Comparison of ENCODE assay signal across 2 cellular contexts in the genomic region with DNA sequence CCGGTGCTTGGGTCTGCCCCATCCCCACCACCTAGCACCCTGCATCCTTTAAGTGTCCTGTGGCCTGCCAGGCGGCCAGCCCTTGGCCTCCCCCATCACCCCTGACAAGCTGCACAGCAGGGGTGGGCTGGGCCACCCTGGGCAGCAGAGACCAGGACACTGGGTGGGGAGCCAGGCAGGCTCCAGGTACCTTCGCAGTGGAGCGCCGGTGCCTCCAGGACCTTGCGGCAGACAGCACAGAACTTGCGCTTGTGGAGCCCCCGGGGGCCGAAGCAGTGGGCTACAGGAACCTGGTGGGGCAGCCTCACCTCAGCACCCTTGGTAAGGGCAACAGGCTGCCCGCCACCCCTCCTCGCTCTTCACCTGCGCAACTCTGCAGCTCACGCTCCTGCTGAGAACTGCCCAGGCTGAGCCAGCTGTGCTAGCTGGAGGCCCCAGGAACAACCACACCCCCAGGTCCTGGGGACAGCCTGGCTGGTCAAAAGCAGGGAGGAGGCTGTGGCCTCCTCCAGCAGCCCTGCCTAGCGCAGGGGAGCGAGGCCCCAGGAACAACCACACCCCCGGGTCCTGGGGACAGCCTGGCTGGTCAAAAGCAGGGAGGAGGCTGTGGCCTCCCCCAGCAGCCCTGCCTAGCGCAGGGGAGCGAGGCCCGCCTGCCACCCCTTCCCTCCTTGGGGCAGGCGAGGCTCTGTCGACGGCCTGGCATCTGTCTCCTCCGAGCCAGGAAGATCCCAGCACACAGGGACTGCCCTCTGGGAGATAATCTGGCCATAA.
A peak's percentile ranks its signal among the peaks of the same experiment; 100 is the strongest.
TF ChIP-seq lines count a peak whose summit lies in the region.

No MANE protein-coding gene starts in this region.

TF ChIP-seq in HEK293, 187 proteins besides CTCF, POLR2A, EP300 and RAD21:
- TF ChIP-seq ZNF658 (tag by site-specific recombination; IDR thresholded peaks at IDR 0.05) (no peak), ZNF426 (tag by site-specific recombination; IDR thresholded peaks at IDR 0.05) (no peak), ZNF423 (tag by site-specific recombination; IDR thresholded peaks at IDR 0.05) (no peak), ZNF174 (tag by site-specific recombination; IDR thresholded peaks at IDR 0.05) (no peak), KLF7 (tag by site-specific recombination; IDR thresholded peaks at IDR 0.05; ENCODE audit: borderline replicate concordance) (no peak), ZSCAN30 (tag by site-specific recombination; IDR thresholded peaks at IDR 0.05) (no peak), ZIC2 (tag by site-specific recombination; IDR thresholded peaks at IDR 0.05) (0 out of 2 replicates have a peak, but pooled peaks have one; percentile 6), GLIS2 (tag by site-specific recombination; IDR thresholded peaks at IDR 0.05) (peak; percentile 51; the same call in 1 of the 2 replicates), ZNF214 (tag by site-specific recombination; IDR thresholded peaks at IDR 0.05; ENCODE audit: borderline replicate concordance) (no peak)
- TF ChIP-seq, protein P1, sequence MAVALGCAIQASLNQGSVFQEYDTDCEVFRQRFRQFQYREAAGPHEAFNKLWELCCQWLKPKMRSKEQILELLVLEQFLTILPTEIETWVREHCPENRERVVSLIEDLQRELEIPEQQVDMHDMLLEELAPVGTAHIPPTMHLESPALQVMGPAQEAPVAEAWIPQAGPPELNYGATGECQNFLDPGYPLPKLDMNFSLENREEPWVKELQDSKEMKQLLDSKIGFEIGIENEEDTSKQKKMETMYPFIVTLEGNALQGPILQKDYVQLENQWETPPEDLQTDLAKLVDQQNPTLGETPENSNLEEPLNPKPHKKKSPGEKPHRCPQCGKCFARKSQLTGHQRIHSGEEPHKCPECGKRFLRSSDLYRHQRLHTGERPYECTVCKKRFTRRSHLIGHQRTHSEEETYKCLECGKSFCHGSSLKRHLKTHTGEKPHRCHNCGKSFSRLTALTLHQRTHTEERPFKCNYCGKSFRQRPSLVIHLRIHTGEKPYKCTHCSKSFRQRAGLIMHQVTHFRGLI (tag by site-specific recombination; IDR thresholded peaks at IDR 0.05), result no peak
- TF ChIP-seq, protein P2, sequence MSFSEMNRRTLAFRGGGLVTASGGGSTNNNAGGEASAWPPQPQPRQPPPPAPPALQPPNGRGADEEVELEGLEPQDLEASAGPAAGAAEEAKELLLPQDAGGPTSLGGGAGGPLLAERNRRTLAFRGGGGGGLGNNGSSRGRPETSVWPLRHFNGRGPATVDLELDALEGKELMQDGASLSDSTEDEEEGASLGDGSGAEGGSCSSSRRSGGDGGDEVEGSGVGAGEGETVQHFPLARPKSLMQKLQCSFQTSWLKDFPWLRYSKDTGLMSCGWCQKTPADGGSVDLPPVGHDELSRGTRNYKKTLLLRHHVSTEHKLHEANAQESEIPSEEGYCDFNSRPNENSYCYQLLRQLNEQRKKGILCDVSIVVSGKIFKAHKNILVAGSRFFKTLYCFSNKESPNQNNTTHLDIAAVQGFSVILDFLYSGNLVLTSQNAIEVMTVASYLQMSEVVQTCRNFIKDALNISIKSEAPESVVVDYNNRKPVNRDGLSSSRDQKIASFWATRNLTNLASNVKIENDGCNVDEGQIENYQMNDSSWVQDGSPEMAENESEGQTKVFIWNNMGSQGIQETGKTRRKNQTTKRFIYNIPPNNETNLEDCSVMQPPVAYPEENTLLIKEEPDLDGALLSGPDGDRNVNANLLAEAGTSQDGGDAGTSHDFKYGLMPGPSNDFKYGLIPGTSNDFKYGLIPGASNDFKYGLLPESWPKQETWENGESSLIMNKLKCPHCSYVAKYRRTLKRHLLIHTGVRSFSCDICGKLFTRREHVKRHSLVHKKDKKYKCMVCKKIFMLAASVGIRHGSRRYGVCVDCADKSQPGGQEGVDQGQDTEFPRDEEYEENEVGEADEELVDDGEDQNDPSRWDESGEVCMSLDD (tag by site-specific recombination; IDR thresholded peaks at IDR 0.05), result no peak
- TF ChIP-seq, protein P3, sequence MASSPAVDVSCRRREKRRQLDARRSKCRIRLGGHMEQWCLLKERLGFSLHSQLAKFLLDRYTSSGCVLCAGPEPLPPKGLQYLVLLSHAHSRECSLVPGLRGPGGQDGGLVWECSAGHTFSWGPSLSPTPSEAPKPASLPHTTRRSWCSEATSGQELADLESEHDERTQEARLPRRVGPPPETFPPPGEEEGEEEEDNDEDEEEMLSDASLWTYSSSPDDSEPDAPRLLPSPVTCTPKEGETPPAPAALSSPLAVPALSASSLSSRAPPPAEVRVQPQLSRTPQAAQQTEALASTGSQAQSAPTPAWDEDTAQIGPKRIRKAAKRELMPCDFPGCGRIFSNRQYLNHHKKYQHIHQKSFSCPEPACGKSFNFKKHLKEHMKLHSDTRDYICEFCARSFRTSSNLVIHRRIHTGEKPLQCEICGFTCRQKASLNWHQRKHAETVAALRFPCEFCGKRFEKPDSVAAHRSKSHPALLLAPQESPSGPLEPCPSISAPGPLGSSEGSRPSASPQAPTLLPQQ (tag by site-specific recombination; IDR thresholded peaks at IDR 0.05), result no peak
TF ChIP-seq in HEK293: peak in this region for 2.

TF ChIP-seq in K562, 482 proteins besides CTCF, POLR2A, EP300 and RAD21:
- TF ChIP-seq RBFOX2 (IDR thresholded peaks at IDR 0.05; ENCODE audit: low read depth, low read length) (peak; percentile 25; the same call in 1 of the 2 replicates), PCBP1 (IDR thresholded peaks at IDR 0.05; ENCODE audit: low read depth, low read length, poor library complexity, severe bottlenecking) (peak; percentile 6), POLR2G (IDR thresholded peaks at IDR 0.05; ENCODE audit: low read depth, low read length) (peak; percentile 57; the same call in 1 of the 2 replicates), ZNF263 (CRISPR knock-in tag; IDR thresholded peaks at IDR 0.05; ENCODE audit: borderline replicate concordance) (no peak)
